22 cellular contexts compared by ENCODE assay signal in genomic region chr13:98338312-98338711, GRCh38.
"Had no signal": no experiment of that assay in that cellular context is flagged by ENCODE, and none has a peak within 500 bp of the region (broad histone marks: within the 10 kb centered on the region; RNA-seq: fewer than 3 reads in every experiment).

No MANE protein-coding gene starts in this region.

- H3K9me3 ChIP-seq: esophagus muscularis mucosa, gastroesophageal sphincter, pancreas, suprapubic skin, thyroid gland, upper lobe of left lung, uterus had no signal

- H2AFZ ChIP-seq: hepatocyte, neural progenitor cell had no signal

- H3K36me3 ChIP-seq: esophagus muscularis mucosa, gastroesophageal sphincter, neural progenitor cell, pancreas, suprapubic skin, thyroid gland, upper lobe of left lung, uterus had no signal

- H3K27ac ChIP-seq: coronary artery, epithelial cell of prostate, esophagus muscularis mucosa, gastroesophageal sphincter, hepatocyte, neural progenitor cell, pancreas, suprapubic skin, thyroid gland, upper lobe of left lung, uterus had no signal

- H3K27ac Mint-ChIP-seq: naive thymus-derived CD8-positive, alpha-beta T cell; neural progenitor cell had no signal

- FAIRE-seq: pancreas had no signal

- H3K4me2 ChIP-seq: hepatocyte, neural progenitor cell, smooth muscle cell had no signal

- H3K4me1 ChIP-seq: esophagus muscularis mucosa, gastroesophageal sphincter, pancreas, suprapubic skin, thyroid gland, upper lobe of left lung, uterus had no signal

- H3K9ac ChIP-seq: neural progenitor cell had no signal

- H3K4me3 Mint-ChIP-seq: naive thymus-derived CD8-positive, alpha-beta T cell; neural progenitor cell had no signal

- H3K4me3 ChIP-seq: coronary artery, esophagus muscularis mucosa, gastroesophageal sphincter, hepatocyte, neural progenitor cell, pancreas, smooth muscle cell, suprapubic skin, thyroid gland, upper lobe of left lung, uterus had no signal

- ATAC-seq: gastroesophageal sphincter; left colon; left ventricle myocardium superior; naive thymus-derived CD8-positive, alpha-beta T cell; pancreas; right cardiac atrium; stimulated activated naive CD8-positive, alpha-beta T cell treated with anti-CD3 and anti-CD28 coated beads, Interleukin-15, Interleukin-2, amounts not matched to agents 100 U/mL and 50 U/mL, for 24 hours had no signal

- H3K27me3 ChIP-seq: esophagus muscularis mucosa, gastroesophageal sphincter, hepatocyte, neural progenitor cell, pancreas, suprapubic skin, thyroid gland, upper lobe of left lung, uterus had no signal

- H3K4me1 Mint-ChIP-seq: naive thymus-derived CD8-positive, alpha-beta T cell had no signal

- DNase-seq: effector CD4-positive, alpha-beta T cell; head of caudate nucleus; left colon; left ventricle myocardium superior; naive thymus-derived CD8-positive, alpha-beta T cell; nucleus accumbens; pancreas; right cardiac atrium; stimulated activated CD4-positive, alpha-beta T cell treated with anti-CD3 and anti-CD28 coated beads, Interleukin-2, amount 100 ng/mL, for 48 hours; stimulated activated naive CD8-positive, alpha-beta T cell treated with anti-CD3 and anti-CD28 coated beads, Interleukin-15, Interleukin-2, amounts not matched to agents 100 U/mL and 50 U/mL, for 24 hours; thyroid gland; upper lobe of left lung; uterus had no signal

- H3K27me3 Mint-ChIP-seq: progenitor cell of endocrine pancreas had no signal
